In the genomic region with DNA sequence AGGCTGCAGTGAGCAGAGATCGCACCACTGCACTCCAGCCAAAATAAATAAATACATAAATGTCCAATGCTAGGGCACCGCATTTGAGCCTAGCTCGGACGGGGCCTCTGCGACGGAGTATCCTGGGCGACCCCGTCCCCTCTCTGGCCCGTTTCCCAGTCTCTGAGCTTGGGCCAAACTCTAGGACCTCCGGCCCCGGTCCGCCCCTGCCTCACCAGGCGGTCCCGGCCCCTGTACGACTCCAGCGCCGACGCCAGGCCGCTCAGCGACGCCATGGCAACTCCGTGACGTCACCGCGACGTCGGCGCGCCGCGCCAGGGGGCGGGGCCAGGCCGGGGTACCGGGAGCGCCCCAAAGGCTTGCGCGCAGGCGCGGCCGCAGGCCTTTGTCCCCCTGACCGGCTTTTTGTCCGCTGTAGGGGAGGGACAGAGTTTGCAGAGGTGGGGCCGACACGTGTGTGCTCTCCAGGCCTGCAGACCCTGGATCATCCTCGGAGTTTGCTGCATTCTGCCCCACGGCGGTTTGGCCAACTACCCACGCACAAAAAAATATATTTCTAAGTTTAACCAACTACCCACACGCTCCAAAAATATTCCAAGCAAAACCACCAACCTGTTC, we compare ENCODE assay signal across 8 cellular contexts. TPM values are rescaled to one million over a fixed set of nuclear protein-coding genes. Genes with fewer than 3 reads are reported as not detected.
DNase-seq lines count a peak whose midpoint lies in the region; ATAC-seq, FAIRE-seq and TF ChIP-seq lines count a peak whose summit lies in the region.

A gene (minus strand): TSS at position 300 of the 618 bp plus-strand sequence. CDS start 25 bp downstream, at position 275.

- no peaks in the 10 kb centered on the region for H3K27me3 ChIP-seq in right lobe of liver

- intact Hi-C loops in right lobe of liver (cut with DNase I): no loop called here

- 6% methylated on average over 2 of the region's 49 CpGs for WGBS in right lobe of liver (ENCODE audit: insufficient coverage, low coverage, low lambda C conversion rate, missing lambda C conversion rate)

- FAIRE-seq in D721Med (lab: Jason Lieb, UNC): no peak

- ATAC-seq in HG02885 (IDR thresholded peaks at IDR 0.05; ENCODE audit: poor library complexity, unreplicated experiment) (peak; percentile 82), right lobe of liver (peak; percentile 92 to 95 (median 92))

- H3K27ac ChIP-seq in right lobe of liver: peak within 1 kb of the TSS; percentile 86 to 98 (median 96)

- peaks cover 0 to 11% (median 5%) of the 10 kb centered on the region in 4 donors for H3K4me1 ChIP-seq in right lobe of liver

- no peaks in the 10 kb centered on the region for H3K36me3 ChIP-seq in right lobe of liver

- no peak for TF ChIP-seq CTCF in right lobe of liver (IDR thresholded peaks at IDR 0.05)
- TF ChIP-seq CTCF in D721Med (IDR thresholded peaks at IDR 0.05; ENCODE audit: insufficient read depth, missing control alignments): no peak

- peak within 1 kb of the TSS; percentile 57 to 73 (median 61) for H3K4me3 ChIP-seq in right lobe of liver

- H3K9me3 ChIP-seq in right lobe of liver: no peaks in the 10 kb centered on the region

- peak; percentile 69 for TF ChIP-seq POLR2A in right lobe of liver (IDR thresholded peaks at IDR 0.05)

- DNase-seq in ELF-1 (ENCODE audit: low read depth, low spot score) (peak; percentile 95), NCI-H460 (ENCODE audit: extremely low read depth, low read depth) (peak; percentile 74), dermis microvascular lymphatic vessel endothelial cell (ENCODE audit: low read depth in 2 of 2) (peak; percentile 74 to 84), right lobe of liver (peak; percentile 91 to 96 (median 96)), D721Med (ENCODE audit: insufficient read length, low spot score) (no peak)
- DNase-seq in activated CD4-positive, alpha-beta T cell treated with anti-CD3 and anti-CD28 coated beads, Interleukin-2, amount 50 U/mL, for 48 hours: peak; percentile 91 to 93
- DNase-seq in stimulated activated CD4-positive, alpha-beta T cell treated with anti-CD3 and anti-CD28 coated beads, Interleukin-4, amount 100 ng/mL, for 1 hour: peak; percentile 92

RNA-seq across cellular contexts. Expression of the gene that starts here (rescaled TPM):
- total RNA-seq in NCI-H460 (2014; rRNA removed; shearing (Covaris generic)): 1.5 and 2.1 TPM in 2 replicates
- 1.6 and 4.3 TPM in 2 replicates for polyA plus RNA-seq in NCI-H460 (2014; cell fraction: nucleus; rRNA removed)
- total RNA-seq in dermis microvascular lymphatic vessel endothelial cell: 1.8 and 2.3 TPM in 2 replicates
- 10 to 100 TPM in 2 of 6 experiments, 1 to 10 TPM in 4; 4.8 to 14.3 (median 9.4) TPM for total RNA-seq in right lobe of liver
